9 cellular contexts compared by ENCODE assay signal in the genomic region with DNA sequence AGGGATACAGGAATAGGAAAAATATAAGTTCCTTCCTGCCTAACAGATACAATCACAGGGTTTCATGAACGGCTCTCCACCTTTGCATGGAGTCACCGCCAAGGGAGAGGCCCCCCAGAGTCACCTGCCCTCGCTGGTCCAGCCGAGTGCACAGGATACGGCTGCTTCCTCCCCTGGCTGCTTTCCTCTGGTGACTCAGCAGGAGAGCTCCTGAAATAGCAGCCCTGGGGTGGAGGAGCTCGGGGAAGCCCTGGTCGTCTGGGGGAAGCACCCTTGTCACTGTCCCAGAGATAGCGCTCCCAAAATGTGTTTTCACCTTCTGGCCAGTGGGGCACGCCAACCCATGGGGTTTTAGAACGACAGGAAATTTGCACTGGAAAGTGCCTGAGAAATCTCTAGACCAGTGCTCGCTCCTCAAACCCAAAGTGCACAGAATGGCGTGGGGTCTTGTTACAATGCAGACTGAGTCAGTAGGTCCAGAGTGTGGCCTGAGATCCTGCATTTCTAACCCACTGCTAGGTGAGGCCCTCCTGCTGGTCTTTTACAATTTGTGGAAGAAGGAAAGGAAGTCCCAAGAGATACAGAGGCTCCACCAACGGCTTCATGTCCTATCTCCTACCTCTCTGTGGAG. TPM values are rescaled to one million over a fixed set of nuclear protein-coding genes. Genes with fewer than 3 reads are reported as not detected.
DNase-seq lines count a peak whose midpoint lies in the region; ATAC-seq, FAIRE-seq and TF ChIP-seq lines count a peak whose summit lies in the region.
"Had no signal": no experiment of that assay in that cellular context is flagged by ENCODE, and none has a peak within 500 bp of the region (broad histone marks: within the 10 kb centered on the region; RNA-seq: fewer than 3 reads in every experiment).

No MANE protein-coding gene starts in this region.

- no peaks in the 10 kb centered on the region for H3K9me3 Mint-ChIP-seq in glutamatergic neuron (ENCODE audit: unreplicated experiment)

- intact Hi-C loops in Panc1 (cut with micrococcal nuclease; ENCODE audit: unreplicated experiment), result no loop called here
- intact Hi-C loops in left ventricle myocardium inferior (cut with micrococcal nuclease), result no loop called here

- no peak overlapping the region for H3K4me3 Mint-ChIP-seq in glutamatergic neuron (ENCODE audit: unreplicated experiment)

- H3K27me3 ChIP-seq in Panc1 (ENCODE audit: control insufficient read depth, insufficient read depth, low read length), result no peaks in the 10 kb centered on the region
- H3K27me3 ChIP-seq in left ventricle myocardium inferior (ENCODE audit: low read depth), result no peaks in the 10 kb centered on the region
- H3K27me3 ChIP-seq: BE2C had no signal

- in situ Hi-C loops in Panc1 (cut with HindIII; ENCODE audit: low pct_unique_long_range_greater_than_20kb, low sequenced_read_pairs), result loop anchor here (25.0 kb wide), 1 partner anchor 174 kb away; no protein-coding TSS in a partner anchor

- CTCF ChIA-PET in Panc1 (lab: Charles Lee), result no interaction called here

- POLR2A ChIA-PET in Panc1 (lab: Charles Lee), result interaction anchor here (0.6 kb wide), 1 partner anchor 11 kb away, joined by 6 read pairs; no protein-coding TSS in a partner anchor

- no peaks in the 10 kb centered on the region for H3K36me3 Mint-ChIP-seq in glutamatergic neuron (ENCODE audit: unreplicated experiment)

- FAIRE-seq in urothelium cell line (lab: Jason Lieb, UNC), result no peak

- H3K4me1 ChIP-seq in Panc1 (ENCODE audit: control insufficient read depth, insufficient read depth, low read length) (peaks cover 18% of the 10 kb centered on the region), left ventricle myocardium inferior (peaks cover 30% of the 10 kb centered on the region)
- H3K4me1 ChIP-seq: BE2C had no signal

- H3K4me1 Mint-ChIP-seq in glutamatergic neuron (ENCODE audit: low read depth, unreplicated experiment), result peaks cover 5% of the 10 kb centered on the region

- H3K36me3 ChIP-seq in Panc1 (ENCODE audit: control insufficient read depth, insufficient read depth, low read length) (no peaks in the 10 kb centered on the region), left ventricle myocardium inferior (no peaks in the 10 kb centered on the region)
- H3K36me3 ChIP-seq: BE2C had no signal

- H3K4me3 ChIP-seq in Panc1 (ENCODE audit: low read depth in 2 of 2, low read length in 2 of 2), result no peak overlapping the region
- H3K4me3 ChIP-seq in left ventricle myocardium inferior, result peak overlapping the region; percentile 5

- ATAC-seq in Panc1, result peak; percentile 64

- TF ChIP-seq CTCF in Panc1 (IDR thresholded peaks at IDR 0.05) (no peak), left ventricle myocardium inferior (IDR thresholded peaks at IDR 0.05; ENCODE audit: borderline replicate concordance) (no peak), glutamatergic neuron (IDR thresholded peaks at IDR 0.05; ENCODE audit: partially characterized antibody, unreplicated experiment) (no peak)

- peak; percentile 1 to 8 for DNase-seq in activated CD4-positive, alpha-beta T cell treated with anti-CD3 and anti-CD28 coated beads, Interleukin-2, amount 50 U/mL, for 48 hours
- DNase-seq in activated CD4-positive, alpha-beta T cell treated with anti-CD3 and anti-CD28 coated beads, Interleukin-2, amount 50 U/mL, for 4 hours, result no peak
- DNase-seq in Panc1 (ENCODE audit: low read depth, low spot score) (no peak), left ventricle myocardium inferior (peak; percentile 64), urothelium cell line (ENCODE audit: low spot score) (peak; percentile 85), glutamatergic neuron (no peak), NCI-H2107 treated with DMSO at 0.1 percent for 48 hours (lab: John Stamatoyannopoulos, UW; ENCODE audit: unreplicated experiment) (no peak), amygdala (lab: John Stamatoyannopoulos, UW) (no peak)
- DNase-seq: BE2C had no signal

- no peak overlapping the region for H3K27ac Mint-ChIP-seq in glutamatergic neuron (ENCODE audit: unreplicated experiment)

- H3K9me3 ChIP-seq in Panc1 (ENCODE audit: control insufficient read depth, insufficient read depth, low read depth, low read length) (no peaks in the 10 kb centered on the region), left ventricle myocardium inferior (replicated peaks) (no peaks in the 10 kb centered on the region)
- H3K9me3 ChIP-seq: BE2C had no signal

- H3K27me3 Mint-ChIP-seq in glutamatergic neuron (ENCODE audit: unreplicated experiment), result no peaks in the 10 kb centered on the region

- H3K27ac ChIP-seq in Panc1 (ENCODE audit: low read length), result peak overlapping the region; percentile 53; the same call in 1 of the 2 replicates
- H3K27ac ChIP-seq in left ventricle myocardium inferior (replicated peaks), result peak overlapping the region; percentile 37

- no TSS peak for BruUV-seq in Panc1 (replicated peaks; lab: Mats Ljungman, UMichigan)

RNA-seq across cellular contexts. Expression of a gene that starts 35.9 kb away (rescaled TPM):
- total RNA-seq in Panc1 (2021; ENCODE audit: unreplicated experiment) (not detected), left ventricle myocardium inferior (23.2 TPM), glutamatergic neuron (ENCODE audit: unreplicated experiment) (3.6 TPM)
- polyA plus RNA-seq in Panc1 (2012; ENCODE audit: insufficient read length), result not detected

Comparison
In these comparisons a context has a peak if more than half of its experiments do, and no peak if none do; other contexts are left out.
1. DNase-seq: peak in activated CD4-positive, alpha-beta T cell treated with anti-CD3 and anti-CD28 coated beads, Interleukin-2, amount 50 U/mL, for 48 hours (2 of 2), left ventricle myocardium inferior (single experiment) and urothelium cell line (single experiment); none in activated CD4-positive, alpha-beta T cell treated with anti-CD3 and anti-CD28 coated beads, Interleukin-2, amount 50 U/mL, for 4 hours (0 of 2), Panc1 (single experiment), glutamatergic neuron (single experiment), NCI-H2107 treated with DMSO at 0.1 percent for 48 hours (single experiment) and amygdala (0 of 56).